In genomic region chr1:237961710-237962109, GRCh38 we compare ENCODE assay signal across 24 cellular contexts.
"Had no signal": no experiment of that assay in that cellular context is flagged by ENCODE, and none has a peak within 500 bp of the region (broad histone marks: within the 10 kb centered on the region; RNA-seq: fewer than 3 reads in every experiment).

No MANE protein-coding gene starts in this region.

- H3K4me1 Mint-ChIP-seq: IgD-negative memory B cell had no signal

- H3K27ac Mint-ChIP-seq: activated CD8-positive, alpha-beta T cell treated with anti-CD3 and anti-CD28 coated beads, Interleukin-2, amount 10 ng/mL, durations not matched to agents 7 days and 5 days; IgD-negative memory B cell; T-helper 2 cell treated with Interferon-gamma antibody and Interleukin-4, amounts not matched to agents 5 μg/mL and 100 μg/mL, for 36 hours had no signal

- H3K4me3 ChIP-seq: body of pancreas had no signal

- H3K27me3 Mint-ChIP-seq: IgD-negative memory B cell had no signal

- H3K36me3 Mint-ChIP-seq: IgD-negative memory B cell had no signal

- H3K27me3 ChIP-seq: body of pancreas had no signal

- DNase-seq: activated CD4-positive, alpha-beta T cell treated with anti-CD3 and anti-CD28 coated beads for 4 hours; activated CD4-positive, alpha-beta T cell treated with anti-CD3 and anti-CD28 coated beads, Interleukin-2, amount 50 U/mL, for 4 hours; activated CD8-positive, alpha-beta memory T cell treated with anti-CD3 and anti-CD28 coated beads, Interleukin-2, amount 50 U/mL, for 48 hours; activated CD8-positive, alpha-beta T cell treated with anti-CD3 and anti-CD28 coated beads, Interleukin-2, amount 10 ng/mL, durations not matched to agents 7 days and 5 days; activated naive CD4-positive, alpha-beta T cell treated with anti-CD3 and anti-CD28 coated beads, Interleukin-2, amount 50 U/mL, for 16 hours; activated T-cell treated with anti-CD3 and anti-CD28 coated beads, Interleukin-2, amount 50 U/mL, for 1 hour; aorta; body of pancreas; central memory CD4-positive, alpha-beta T cell; KG1; NCI-H1105; NCI-H1694; NCI-H2029; NCI-H510A treated with DMSO at 0.1 percent for 48 hours; NK-92 treated with Interleukin-12 subunit alpha and Interleukin-12 subunit beta, amount 100 ng/mL, for 24 hours; OCI-M1; RPMI8226; SK-N-SH; SW 1271 had no signal

- ATAC-seq: activated CD4-positive, CD25-positive, alpha-beta regulatory T cell treated with anti-CD3 and anti-CD28 coated beads, Interleukin-2, amount 50 U/mL, for 24 hours; activated CD8-positive, alpha-beta T cell treated with anti-CD3 and anti-CD28 coated beads, Interleukin-2, amount 10 ng/mL, durations not matched to agents 7 days and 5 days; body of pancreas; Panc1; Right ventricle myocardium inferior had no signal

- H3K4me3 Mint-ChIP-seq: activated CD8-positive, alpha-beta T cell treated with anti-CD3 and anti-CD28 coated beads, Interleukin-2, amount 10 ng/mL, durations not matched to agents 7 days and 5 days; IgD-negative memory B cell; T-helper 2 cell treated with Interferon-gamma antibody and Interleukin-4, amounts not matched to agents 5 μg/mL and 100 μg/mL, for 36 hours had no signal
